Comparison of ENCODE assay signal across 1 cellular context in the genomic region with DNA sequence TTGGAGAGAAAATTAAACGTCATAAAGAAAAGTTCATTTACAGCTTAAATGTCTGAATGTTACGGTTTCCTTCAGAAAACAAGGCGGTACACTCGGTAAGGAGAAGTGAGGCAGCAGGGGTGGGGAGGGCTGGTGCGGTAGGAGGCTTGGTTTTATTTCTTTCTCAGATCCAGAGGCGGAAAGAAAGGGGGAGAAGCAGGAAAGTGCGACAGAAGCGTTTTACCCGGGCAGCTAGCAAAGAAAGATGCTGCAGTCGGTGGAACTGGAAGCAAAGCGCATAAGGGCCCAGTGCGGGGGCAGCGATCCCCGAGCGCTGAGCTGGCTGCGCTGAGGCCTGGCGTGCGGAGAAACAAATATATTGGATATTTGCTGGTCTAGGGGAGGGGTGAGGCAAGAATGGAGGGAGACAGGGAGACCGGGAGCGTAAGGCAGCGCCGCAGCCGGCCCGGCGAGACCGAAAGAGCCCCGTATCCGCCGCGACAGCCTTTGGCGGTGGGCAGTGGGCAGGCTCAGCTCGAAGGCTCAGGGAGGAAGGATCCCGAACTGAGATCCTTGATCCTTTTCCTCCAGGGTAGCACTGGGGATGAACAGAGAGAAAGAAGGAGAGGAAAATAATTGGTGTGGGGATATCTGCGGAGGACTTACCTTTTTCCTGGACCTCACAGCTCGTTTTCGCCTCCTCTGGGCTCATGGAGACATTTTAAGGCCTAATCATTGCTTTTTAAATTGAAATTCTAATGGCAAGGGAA.
TF ChIP-seq lines count a peak whose summit lies in the region.

No MANE protein-coding gene starts in this region.

TF ChIP-seq in GM12878, 131 proteins besides CTCF, POLR2A, EP300 and RAD21:
- no peak for TF ChIP-seq BCL11A (IDR thresholded peaks at IDR 0.05; ENCODE audit: low read depth, low read length)
- TF ChIP-seq SUZ12 (IDR thresholded peaks at IDR 0.05; ENCODE audit: unreplicated experiment): peak; percentile 36
TF ChIP-seq in GM12878: peak in this region for 1.
